ENCODE assay signal across 8 cellular contexts in genomic region chr18:76803814-76804213, GRCh38. TPM values are rescaled to one million over a fixed set of nuclear protein-coding genes. Genes with fewer than 3 reads are reported as not detected.
DNase-seq lines count a peak whose midpoint lies in the region; ATAC-seq and TF ChIP-seq lines count a peak whose summit lies in the region.

No MANE protein-coding gene starts in this region.

- no peaks in the 10 kb centered on the region for H3K79me2 ChIP-seq in PC-3 (ENCODE audit: low read length)
- no peaks in the 10 kb centered on the region for H3K79me2 ChIP-seq in fibroblast of lung (ENCODE audit: control insufficient read depth, insufficient read depth, low read length)

- TF ChIP-seq EP300 in tibial nerve (IDR thresholded peaks at IDR 0.05) = no peak

- H3K9ac ChIP-seq in PC-3 (ENCODE audit: low read length) = no peak overlapping the region
- no peak overlapping the region for H3K9ac ChIP-seq in fibroblast of lung (ENCODE audit: insufficient read depth, low read length)

- no peaks in the 10 kb centered on the region for H3F3A ChIP-seq in PC-3 (ENCODE audit: low read length, unreplicated experiment)

- H3K27me3 ChIP-seq in PC-3 (ENCODE audit: low read length) (no peaks in the 10 kb centered on the region), fibroblast of lung (ENCODE audit: control insufficient read depth, insufficient read depth, low read length) (no peaks in the 10 kb centered on the region), tibial nerve (no peaks in the 10 kb centered on the region)

- TF ChIP-seq CTCF in Calu3 (IDR thresholded peaks at IDR 0.05; ENCODE audit: unreplicated experiment) (peak; percentile 75), PC-3 (conservative IDR thresholded peaks at IDR 0.05; ENCODE audit: low read depth, low read length) (peak; percentile 91), fibroblast of lung (conservative IDR thresholded peaks at IDR 0.05 in 1 of 2, IDR thresholded peaks at IDR 0.05 in 1 of 2; ENCODE audit: low read depth in 1 of 2, low read length in 2 of 2) (peak; percentile 85 to 94), tibial nerve (IDR thresholded peaks at IDR 0.05) (peak; percentile 63 to 87 (median 76))

- peak overlapping the region; percentile 55 for H3K4me3 ChIP-seq in PC-3 (ENCODE audit: low read length)
- H3K4me3 ChIP-seq in fibroblast of lung (replicated peaks in 1 of 4; ENCODE audit: control extremely low read depth in 1 of 4, insufficient read depth in 1 of 4, low read depth in 3 of 4, low read length in 4 of 4) = peak overlapping the region in 1 of 4 experiments; percentile 40
- H3K4me3 ChIP-seq in tibial nerve = no peak overlapping the region

- H3K4me3 Mint-ChIP-seq in Calu3 (ENCODE audit: low read depth, unreplicated experiment) = peak overlapping the region; percentile 26

- intact Hi-C loops in Calu3 (cut with micrococcal nuclease; ENCODE audit: unreplicated experiment) = loop anchor here (2.0 to 5.0 kb wide), 2 partner anchors 251 to 408 kb away; no protein-coding TSS in a partner anchor
- intact Hi-C loops in PC-3 (cut with micrococcal nuclease) = loop anchor here (2.0 to 5.0 kb wide), 4 partner anchors 17 to 253 kb away; no protein-coding TSS in a partner anchor

- H3K27ac ChIP-seq in PC-3 (ENCODE audit: low read length) (no peak overlapping the region), fibroblast of lung (ENCODE audit: insufficient read depth, low read length) (no peak overlapping the region), tibial nerve (peak overlapping the region in 1 of 4 donors; percentile 35)

- ATAC-seq in GM21360 (IDR thresholded peaks at IDR 0.05; ENCODE audit: unreplicated experiment) = peak; percentile 54
- ATAC-seq in PC-3 = peak; percentile 74

- H3K36me3 ChIP-seq in PC-3 (ENCODE audit: low read depth, low read length) (no peaks in the 10 kb centered on the region), fibroblast of lung (ENCODE audit: control insufficient read depth, insufficient read depth, low read length) (no peaks in the 10 kb centered on the region), tibial nerve (peaks cover 0 to 18% (median 0%) of the 10 kb centered on the region in 3 donors)

- H3K36me3 Mint-ChIP-seq in Calu3 (ENCODE audit: insufficient read depth, unreplicated experiment) = peaks cover 8% of the 10 kb centered on the region

- no peak for TF ChIP-seq POLR2A in tibial nerve (IDR thresholded peaks at IDR 0.05)

- BruUV-seq in Calu3 (replicated peaks; lab: Mats Ljungman, UMichigan) = no TSS peak
- no TSS peak for BruUV-seq in PC-3 (replicated peaks; lab: Mats Ljungman, UMichigan)

- no peaks in the 10 kb centered on the region for H3K27me3 Mint-ChIP-seq in Calu3 (ENCODE audit: unreplicated experiment)

- POLR2A ChIA-PET in PC-3 (lab: Charles Lee; ENCODE audit: unreplicated experiment) = no interaction called here

- CTCF ChIA-PET in Calu3 (lab: Charles Lee) (interaction anchor here (0.9 to 2.2 kb wide), 5 partner anchors 16 to 180 kb away, joined by 3 to 15 read pairs (median 5); no protein-coding TSS in a partner anchor), PC-3 (lab: Charles Lee) (interaction anchor here (1.7 kb wide), 1 partner anchor 17 kb away, joined by 5 read pairs; no protein-coding TSS in a partner anchor)

- H2AFZ ChIP-seq in PC-3 (ENCODE audit: low read length) (peak overlapping the region; percentile 71), fibroblast of lung (ENCODE audit: low read length) (peak overlapping the region; percentile 73)

- H3K4me1 ChIP-seq in PC-3 (ENCODE audit: insufficient read depth, low read length) = peaks cover 4% of the 10 kb centered on the region; the same call in 1 of the 2 replicates
- H3K4me1 ChIP-seq in fibroblast of lung (ENCODE audit: control insufficient read depth, extremely low read depth, insufficient read depth, low read length) = no peaks in the 10 kb centered on the region
- peaks cover 0 to 19% (median 2%) of the 10 kb centered on the region in 4 donors for H3K4me1 ChIP-seq in tibial nerve

- peaks cover 2% of the 10 kb centered on the region for H3K9me3 Mint-ChIP-seq in Calu3 (ENCODE audit: low read depth, unreplicated experiment)

- peak; percentile 78 for DNase-seq in Calu3
- peak; percentile 50 for DNase-seq in HuH-7 (ENCODE audit: low spot score)
- DNase-seq in PC-3 = peak; percentile 82
- peak; percentile 75 for DNase-seq in activated T-cell treated with anti-CD3 and anti-CD28 coated beads for 4 hours
- peak; percentile 40 to 55 for DNase-seq in fibroblast of lung (ENCODE audit: low read depth in 2 of 2)
- DNase-seq in nucleus accumbens (lab: John Stamatoyannopoulos, UW) = peak in 37 of 56 donors; percentile 4 to 74 (median 37)
- DNase-seq in tibial nerve (ENCODE audit: low spot score in 2 of 2) = peak; percentile 52 to 81

- H3K27ac Mint-ChIP-seq in Calu3 (ENCODE audit: unreplicated experiment) = peak overlapping the region; percentile 38

- no peaks in the 10 kb centered on the region for H4K20me1 ChIP-seq in PC-3 (ENCODE audit: low read length)
- H4K20me1 ChIP-seq in fibroblast of lung (ENCODE audit: control insufficient read depth, extremely low read depth, insufficient read depth, low read length) = no peaks in the 10 kb centered on the region

- H3K4me1 Mint-ChIP-seq in Calu3 (ENCODE audit: low read depth, unreplicated experiment) = peaks cover 8% of the 10 kb centered on the region

- 3 to 5% methylated on average over 11 of the region's 11 CpGs for WGBS in tibial nerve, 2 donors

- H3K9me3 ChIP-seq in PC-3 (ENCODE audit: low read length) (no peaks in the 10 kb centered on the region), fibroblast of lung (ENCODE audit: control insufficient read depth, insufficient read depth, low read depth, low read length) (no peaks in the 10 kb centered on the region), tibial nerve (no peaks in the 10 kb centered on the region)

- H3K9me2 ChIP-seq in PC-3 (replicated peaks; ENCODE audit: low read length) = no peaks in the 10 kb centered on the region

- H3K4me2 ChIP-seq in PC-3 (ENCODE audit: low read length) (peak overlapping the region; percentile 82), fibroblast of lung (ENCODE audit: extremely low read depth, insufficient read depth, low read length) (peak overlapping the region; percentile 54)

RNA-seq across cellular contexts. Expression of gene ZNF236, which starts 18.5 kb away (rescaled TPM):
- total RNA-seq in Calu3 (2022) (19.3 and 22.2 TPM in 2 replicates), PC-3 (2014; rRNA removed) (7.7 and 8.8 TPM in 2 replicates), fibroblast of lung (8.0 and 8.4 TPM in 2 replicates), tibial nerve (10 to 100 TPM; 21.0 to 36.3 (median 31.8) TPM)
- 2.8 and 2.9 TPM in 2 replicates for polyA plus RNA-seq in fibroblast of lung
- polyA plus RNA-seq in fibroblast of lung (2012) = 2.0 and 2.5 TPM in 2 replicates
- 10.2 and 10.4 TPM in 2 replicates for polyA minus RNA-seq in fibroblast of lung (ENCODE audit: low replicate concordance)
